ENCODE assay signal across 12 cellular contexts in the genomic region with DNA sequence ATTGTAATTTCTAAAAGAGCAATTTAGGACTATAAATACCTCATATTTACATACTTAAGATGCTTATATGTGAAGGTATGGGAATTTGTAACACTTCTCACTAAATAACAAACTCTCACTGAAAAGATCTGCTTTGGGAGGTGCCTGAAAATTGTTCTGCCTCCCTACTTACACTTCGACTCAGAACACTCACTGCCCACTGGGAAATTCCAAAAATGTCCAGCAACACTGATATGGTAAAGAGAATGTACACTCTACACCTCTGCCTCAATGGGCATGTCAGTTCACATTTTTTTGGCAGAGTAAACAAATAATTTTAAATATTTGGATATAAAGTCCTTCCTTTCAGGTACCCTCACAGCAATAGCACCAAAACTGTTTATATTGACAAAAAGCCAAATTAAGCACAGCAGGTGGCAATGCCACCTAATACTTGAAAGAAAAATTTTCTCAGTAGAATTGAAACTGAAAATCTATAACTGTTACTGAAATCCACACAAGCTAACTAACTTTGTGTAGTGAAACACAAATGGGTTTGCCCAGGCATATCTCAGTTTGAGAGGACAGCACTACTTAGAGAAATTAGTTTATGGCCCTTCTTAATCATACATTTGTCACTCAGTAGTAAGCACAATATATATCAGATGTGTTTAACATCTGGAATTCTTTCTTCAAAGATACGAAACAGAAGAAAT.
DNase-seq lines count a peak whose midpoint lies in the region; ATAC-seq and TF ChIP-seq lines count a peak whose summit lies in the region.
"Had no signal": no experiment of that assay in that cellular context is flagged by ENCODE, and none has a peak within 500 bp of the region (broad histone marks: within the 10 kb centered on the region; RNA-seq: fewer than 3 reads in every experiment).

No MANE protein-coding gene starts in this region.

- H3K36me3 ChIP-seq in left lung = no peaks in the 10 kb centered on the region

- H3K4me3 Mint-ChIP-seq in activated CD4-positive, alpha-beta T cell treated with anti-CD3 and anti-CD28 coated beads for 36 hours = no peak overlapping the region
- H3K4me3 Mint-ChIP-seq: endodermal cell had no signal

- CTCF ChIA-PET in activated CD4-positive, alpha-beta T cell treated with anti-CD3 and anti-CD28 coated beads for 36 hours (lab: Charles Lee) = interaction anchor here (0.7 kb wide), 1 partner anchor 701 kb away, joined by 3 read pairs; no protein-coding TSS in a partner anchor

- no peaks in the 10 kb centered on the region for H3K27me3 ChIP-seq in left lung

- H3K27ac ChIP-seq in left lung = peak overlapping the region in 1 of 2 donors; percentile 17
- H3K27ac ChIP-seq: 22Rv1 had no signal

- intact Hi-C loops in activated CD4-positive, alpha-beta T cell treated with anti-CD3 and anti-CD28 coated beads for 36 hours (cut with DNase I, micrococcal nuclease) = no loop called here
- intact Hi-C loops in left lung (cut with DNase I) = no loop called here

- no peaks in the 10 kb centered on the region for H3K36me3 Mint-ChIP-seq in activated CD4-positive, alpha-beta T cell treated with anti-CD3 and anti-CD28 coated beads for 36 hours (ENCODE audit: low read depth)

- H3K27ac Mint-ChIP-seq in activated CD4-positive, alpha-beta T cell treated with anti-CD3 and anti-CD28 coated beads for 36 hours = no peak overlapping the region

- no peak for DNase-seq in activated CD4-positive, alpha-beta T cell treated with anti-CD3 and anti-CD28 coated beads for 36 hours
- no peak for DNase-seq in activated CD4-positive, alpha-beta T cell treated with anti-CD3 and anti-CD28 coated beads, Interleukin-2, amount 50 U/mL, for 48 hours
- DNase-seq in left lung (no peak), hypothalamus (lab: John Stamatoyannopoulos, UW) (no peak), NCI-H446 treated with DMSO at 0.1 percent for 48 hours (lab: John Stamatoyannopoulos, UW) (no peak), NCI-H524 (lab: John Stamatoyannopoulos, UW) (no peak)
- DNase-seq: endodermal cell, Kasumi-1, NCI-H510A treated with DMSO at 0.1 percent for 48 hours had no signal

- no peak overlapping the region for H3K4me3 ChIP-seq in left lung

- peaks cover 7% of the 10 kb centered on the region for H3K4me1 Mint-ChIP-seq in activated CD4-positive, alpha-beta T cell treated with anti-CD3 and anti-CD28 coated beads for 36 hours
- H3K4me1 Mint-ChIP-seq: endodermal cell had no signal

- TF ChIP-seq CTCF in left lung (IDR thresholded peaks at IDR 0.05) = no peak

- H3K9me3 Mint-ChIP-seq in activated CD4-positive, alpha-beta T cell treated with anti-CD3 and anti-CD28 coated beads for 36 hours (ENCODE audit: low read depth) = no peaks in the 10 kb centered on the region
- H3K9me3 Mint-ChIP-seq: endodermal cell had no signal

- H3K27me3 Mint-ChIP-seq in activated CD4-positive, alpha-beta T cell treated with anti-CD3 and anti-CD28 coated beads for 36 hours = peaks cover 5% of the 10 kb centered on the region

- POLR2A ChIA-PET in activated CD4-positive, alpha-beta T cell treated with anti-CD3 and anti-CD28 coated beads for 36 hours (lab: Charles Lee) = no interaction called here

- H3K4me1 ChIP-seq in left lung = no peaks in the 10 kb centered on the region

- H3K9me3 ChIP-seq in left lung = no peaks in the 10 kb centered on the region

- ATAC-seq in activated CD4-positive, alpha-beta T cell treated with anti-CD3 and anti-CD28 coated beads for 36 hours = peak; percentile 66
- ATAC-seq in GM21576 (IDR thresholded peaks at IDR 0.05; ENCODE audit: unreplicated experiment) = peak; percentile 96
- peak; percentile 67 for ATAC-seq in HG03103 (IDR thresholded peaks at IDR 0.05; ENCODE audit: low read depth, unreplicated experiment)
- ATAC-seq in left lung = peak; percentile 66
